ENCODE assay signal across 23 cellular contexts in genomic region chr3:160531311-160531710, GRCh38. TPM values are rescaled to one million over a fixed set of nuclear protein-coding genes. Genes with fewer than 3 reads are reported as not detected.
DNase-seq lines count a peak whose midpoint lies in the region; ATAC-seq, FAIRE-seq and TF ChIP-seq lines count a peak whose summit lies in the region.
"Had no signal": no experiment of that assay in that cellular context is flagged by ENCODE, and none has a peak within 500 bp of the region (broad histone marks: within the 10 kb centered on the region; RNA-seq: fewer than 3 reads in every experiment).

No MANE protein-coding gene starts in this region.

- no peaks in the 10 kb centered on the region for H3K9me3 ChIP-seq in pancreas
- H3K9me3 ChIP-seq: BLaER1, HAP-1 had no signal

- H3K4me3 ChIP-seq in fibroblast of pulmonary artery (replicated peaks; ENCODE audit: low read depth, low read length) (no peak overlapping the region), pancreas (no peak overlapping the region)
- H3K4me3 ChIP-seq: BLaER1, GM12878, HAP-1 had no signal

- H3K36me3 ChIP-seq in pancreas: peaks cover 0 to 31% (median 2%) of the 10 kb centered on the region in 3 donors

- H3K4me1 ChIP-seq in pancreas: no peaks in the 10 kb centered on the region
- H3K4me1 ChIP-seq: BLaER1, HAP-1 had no signal

- FAIRE-seq in A204.1 (lab: Jason Lieb, UNC) (peak; percentile 46), RCC 7860 (lab: Jason Lieb, UNC) (peak; percentile 44), pancreas (lab: Jason Lieb, UNC) (peak; percentile 45)
- FAIRE-seq: GM12878 had no signal

- intact Hi-C loops in pancreas (cut with DNase I): no loop called here

- H3K27me3 ChIP-seq in pancreas: no peaks in the 10 kb centered on the region
- H3K27me3 ChIP-seq: BLaER1 had no signal

- TF ChIP-seq CTCF in fibroblast of pulmonary artery (IDR thresholded peaks at IDR 0.05; ENCODE audit: low read length, missing control alignments): no peak
- TF ChIP-seq CTCF in pancreas (IDR thresholded peaks at IDR 0.05): no peak

- no peak overlapping the region for H3K27ac ChIP-seq in pancreas
- H3K27ac ChIP-seq: BLaER1, HL-60 had no signal

- 78 to 88% methylated on average over 1 of the region's 1 CpG for WGBS in pancreas, 2 donors

- ATAC-seq in pancreas: no peak
- no peak for ATAC-seq in GM21529 (IDR thresholded peaks at IDR 0.05; ENCODE audit: unreplicated experiment)
- no peak for ATAC-seq in activated CD4-positive, CD25-positive, alpha-beta regulatory T cell treated with anti-CD3 and anti-CD28 coated beads, Interleukin-2, amount 50 U/mL, for 24 hours
- ATAC-seq: GM12878 had no signal

- DNase-seq in RCC 7860 (ENCODE audit: low spot score): no peak
- peak; percentile 50 for DNase-seq in fibroblast of pulmonary artery (ENCODE audit: low read depth)
- DNase-seq in pancreas: no peak
- DNase-seq in HPDE6-E6E7 (ENCODE audit: extremely low spot score): no peak
- DNase-seq: ACHN; CD4-positive, alpha-beta T cell; COR-L47; DMS79 treated with DMSO at 0.1 percent for 48 hours; KG1; NCI-H1105; NCI-H146; NCI-H2029; NCI-H2171; NCI-H446; NCI-H526; Right ventricle myocardium superior had no signal

RNA-seq across cellular contexts. Expression of gene KPNA4, which starts 34.1 kb away (rescaled TPM):
- 10 to 100 TPM; 15.9 to 23.9 (median 19.0) TPM for total RNA-seq in pancreas
- polyA plus RNA-seq in pancreas: 1 to 10 TPM; 5.8 to 6.5 TPM
